Comparison of ENCODE assay signal across 8 cellular contexts in the genomic region with DNA sequence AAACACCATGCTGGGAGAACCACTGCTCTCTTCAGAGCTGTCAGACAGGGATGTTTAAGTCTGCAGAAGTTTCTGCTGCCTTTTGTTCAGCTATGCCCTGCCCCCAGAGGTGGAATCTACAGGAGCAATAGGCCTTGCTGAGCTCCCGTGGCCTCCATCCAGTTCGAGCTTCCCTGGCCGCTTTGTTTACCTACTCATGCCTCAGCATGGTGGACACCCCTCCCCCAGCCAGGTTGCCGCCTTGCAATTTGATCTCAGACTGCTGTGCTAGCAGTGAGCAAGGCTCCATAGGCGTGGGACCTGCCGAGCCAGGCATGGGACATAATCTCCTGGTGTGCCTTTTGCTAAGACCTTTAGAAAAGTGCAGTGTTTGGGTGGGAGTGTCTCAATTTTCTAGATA.
DNase-seq lines count a peak whose midpoint lies in the region; ATAC-seq, FAIRE-seq and TF ChIP-seq lines count a peak whose summit lies in the region.
"Not testable (repeated sequence)": the region's sequence is repeated elsewhere in the genome, so short reads cannot be mapped to it uniquely, and the experiment has no call there.

No MANE protein-coding gene starts in this region.

- H3K4me3 ChIP-seq in HEK293 (ENCODE audit: low read depth, low read length); body of pancreas; hepatocyte; HepG2 (replicated peaks in 1 of 3; ENCODE audit: insufficient read depth in 1 of 3, low read depth in 2 of 3, low read length in 3 of 3); thyroid gland (replicated peaks in 1 of 3): not testable (repeated sequence)

- not testable (repeated sequence) for FAIRE-seq in HepG2 (lab: Jason Lieb, UNC)

- H3K9me2 ChIP-seq in hepatocyte (replicated peaks; ENCODE audit: insufficient read depth) = not testable (repeated sequence)

- not testable (repeated sequence) for H3K27me3 ChIP-seq in body of pancreas; hepatocyte; HepG2 (ENCODE audit: control insufficient read depth in 1 of 2, insufficient read depth in 2 of 2, low read length in 2 of 2); thyroid gland

- H4K20me1 ChIP-seq in hepatocyte (ENCODE audit: insufficient read depth, poor library complexity, severe bottlenecking); HepG2 (ENCODE audit: insufficient read depth, low read length): not testable (repeated sequence)

- H3K4me1 ChIP-seq in HEK293 (ENCODE audit: control insufficient read depth, insufficient read depth, low read length); body of pancreas; hepatocyte (ENCODE audit: insufficient read depth); HepG2 (ENCODE audit: insufficient read depth, low read length); thyroid gland: not testable (repeated sequence)

- H2AFZ ChIP-seq in hepatocyte; HepG2 (ENCODE audit: low read length): not testable (repeated sequence)

- not testable (repeated sequence) for H3K27ac ChIP-seq in HEK293 (ENCODE audit: extremely low read depth, low read depth, low read length); body of pancreas; hepatocyte; HepG2 (ENCODE audit: extremely low read length, insufficient read depth, low read length); thyroid gland

- ATAC-seq in body of pancreas, HepG2: not testable (repeated sequence)

- DNase-seq in DMS 273 (lab: John Stamatoyannopoulos, UW; ENCODE audit: unreplicated experiment) (peak; percentile 56), NCI-H2029 treated with DMSO at 0.1 percent for 48 hours (lab: John Stamatoyannopoulos, UW) (peak; percentile 4), NCI-H69 (lab: John Stamatoyannopoulos, UW) (peak; percentile 45), body of pancreas (peak in 3 of 4 donors; percentile 11 to 38 (median 22)), hepatocyte (ENCODE audit: low spot score) (peak; percentile 45), HepG2 (ENCODE audit: low spot score) (peak; percentile 29), thyroid gland (peak; percentile 37 to 52)

- TF ChIP-seq RAD21 in HepG2 (CRISPR knock-in tag; IDR thresholded peaks at IDR 0.05) = not testable (repeated sequence)

- not testable (repeated sequence) for H3K79me2 ChIP-seq in hepatocyte; HepG2 (ENCODE audit: insufficient read depth, low read length)

- WGBS in body of pancreas, 2 donors = 30 to 49% methylated on average over 5 to 6 of the region's 6 CpGs
- 31% methylated on average over 6 of the region's 6 CpGs for WGBS in hepatocyte (ENCODE audit: low lambda C conversion rate, missing lambda C conversion rate)
- WGBS in HepG2 (ENCODE audit: low lambda C conversion rate) = 20% methylated on average over 1 of the region's 6 CpGs
- 59% methylated on average over 5 to 6 of the region's 6 CpGs for WGBS in thyroid gland, 2 donors

- H3K9ac ChIP-seq in HepG2 (ENCODE audit: insufficient read depth, low read depth, low read length) = not testable (repeated sequence)

- TF ChIP-seq EP300 in HepG2 (IDR thresholded peaks at IDR 0.05; ENCODE audit: low read depth in 2 of 2, low read length in 2 of 2); HepG2 (CRISPR knock-in tag; IDR thresholded peaks at IDR 0.05; ENCODE audit: borderline replicate concordance): not testable (repeated sequence)

- H3K36me3 ChIP-seq in HEK293 (ENCODE audit: control insufficient read depth in 2 of 2, insufficient read depth in 1 of 2, low read length in 2 of 2); body of pancreas (replicated peaks in 1 of 2; ENCODE audit: insufficient read depth in 1 of 2, low read depth in 2 of 2); hepatocyte (replicated peaks; ENCODE audit: insufficient read depth, low read depth); HepG2 (replicated peaks in 1 of 2; ENCODE audit: control insufficient read depth in 1 of 2, insufficient read depth in 2 of 2, low read length in 2 of 2); thyroid gland: not testable (repeated sequence)

- not testable (repeated sequence) for H3K9me3 ChIP-seq in HEK293 (ENCODE audit: control insufficient read depth, insufficient read depth, low read depth, low read length); body of pancreas; hepatocyte (ENCODE audit: low read depth); HepG2 (ENCODE audit: low read length); thyroid gland

- CTCF ChIA-PET in HEK293 (lab: Yijun Ruan, JAX) = interaction anchor here (0.6 to 1.4 kb wide), 2 partner anchors 17 to 122 kb away, joined by 3 to 4 read pairs; no protein-coding TSS in a partner anchor
- CTCF ChIA-PET in HepG2 (lab: Yijun Ruan, JAX; ENCODE audit: low intra/inter-chr PET ratio, low total read pairs) = not testable (repeated sequence)

- in situ Hi-C loops in HepG2 (cut with HindIII; ENCODE audit: extremely low pct_ligation_motif_present, low pct_unique_long_range_greater_than_20kb) = not testable (repeated sequence)

- POLR2A ChIA-PET in HEK293 (lab: Yijun Ruan, JAX); HepG2 (lab: Yijun Ruan, JAX): not testable (repeated sequence)

- not testable (repeated sequence) for TF ChIP-seq POLR2A in body of pancreas (IDR thresholded peaks at IDR 0.05); HepG2 (IDR thresholded peaks at IDR 0.05; ENCODE audit: insufficient read depth in 1 of 2, low read depth in 2 of 2, low read length in 2 of 2); thyroid gland (IDR thresholded peaks at IDR 0.05)

- not testable (repeated sequence) for TF ChIP-seq CTCF in HEK293 (tag by site-specific recombination; IDR thresholded peaks at IDR 0.05); body of pancreas (IDR thresholded peaks at IDR 0.05); hepatocyte (IDR thresholded peaks at IDR 0.05; ENCODE audit: poor library complexity); HepG2 (CRISPR knock-in tag; IDR thresholded peaks at IDR 0.05); thyroid gland (IDR thresholded peaks at IDR 0.05)

- intact Hi-C loops in body of pancreas (cut with DNase I); HepG2 (cut with micrococcal nuclease; ENCODE audit: unreplicated experiment); thyroid gland (cut with DNase I): not testable (repeated sequence)

- H3K4me2 ChIP-seq in hepatocyte; HepG2 (ENCODE audit: low read depth, low read length): not testable (repeated sequence)

- BruUV-seq in HepG2 (replicated peaks; lab: Mats Ljungman, UMichigan) = not testable (repeated sequence)

TF ChIP-seq in HEK293, 187 proteins besides CTCF, POLR2A, EP300 and RAD21:
- TF ChIP-seq TRIM28 (IDR thresholded peaks at IDR 0.05; ENCODE audit: borderline replicate concordance, low read length) (peak; percentile 80), ZIC2 (tag by site-specific recombination; IDR thresholded peaks at IDR 0.05) (peak; percentile 88)

TF ChIP-seq in HepG2, 621 proteins besides CTCF, POLR2A, EP300 and RAD21:
- TF ChIP-seq ZNF281 (CRISPR knock-in tag; IDR thresholded peaks at IDR 0.05; ENCODE audit: borderline replicate concordance) (peak; percentile 77; the same call in 1 of the 2 replicates), FOXA1 (CRISPR knock-in tag; IDR thresholded peaks at IDR 0.05) (peak; percentile 48; the same call in 1 of the 2 replicates), SIX4 (CRISPR knock-in tag; IDR thresholded peaks at IDR 0.05) (peak; percentile 66; the same call in 1 of the 2 replicates), FOXA3 (CRISPR knock-in tag; IDR thresholded peaks at IDR 0.05) (peak; percentile 36; the same call in 1 of the 2 replicates)
- not testable (repeated sequence) for TF ChIP-seq FOXA1 (IDR thresholded peaks at IDR 0.05)

Comparison
In these comparisons a context has a peak if more than half of its experiments do, and no peak if none do; other contexts are left out.
1. DNase-seq: peak in every context shown above with its lines; median percentile 56 in DMS 273; 45 in NCI-H69; 45 in hepatocyte; 44 in thyroid gland; 29 in HepG2; 22 in body of pancreas; 4 in NCI-H2029 treated with DMSO at 0.1 percent for 48 hours.